In the genomic region with DNA sequence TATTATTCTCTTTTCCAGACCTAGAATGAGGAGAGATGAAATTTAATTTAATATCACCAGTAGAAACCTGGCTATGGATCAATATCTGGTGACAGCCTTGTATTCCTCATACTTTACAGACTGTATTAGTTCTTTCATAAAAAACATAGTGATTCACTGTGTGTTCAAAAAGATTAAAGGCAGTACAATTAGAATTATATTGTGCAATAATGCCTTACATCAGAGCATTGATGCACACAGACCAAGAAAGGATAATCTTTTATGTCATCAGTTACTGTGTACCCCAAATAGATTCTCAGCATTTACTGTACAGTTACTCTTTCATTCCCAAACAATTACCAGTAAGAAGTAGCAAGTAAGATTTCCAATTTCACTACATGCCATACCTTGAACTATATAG, we compare ENCODE assay signal across 21 cellular contexts.
"Had no signal": no experiment of that assay in that cellular context is flagged by ENCODE, and none has a peak within 500 bp of the region (broad histone marks: within the 10 kb centered on the region; RNA-seq: fewer than 3 reads in every experiment).

No MANE protein-coding gene starts in this region.

- DNase-seq: effector CD4-positive, alpha-beta T cell; endodermal cell; heart left ventricle; hippocampal formation; kidney glomerular epithelial cell; mesendoderm; naive B cell; occipital lobe; pancreas; right cardiac atrium; spleen; stimulated activated CD4-positive, alpha-beta T cell treated with anti-CD3 and anti-CD28 coated beads, Interleukin-15, amount 100 ng/mL, for 24 hours; stimulated activated CD4-positive, alpha-beta T cell treated with anti-CD3 and anti-CD28 coated beads, Interleukin-1b, Interleukin-23, amount 100 ng/mL, for 48 hours; stimulated activated CD4-positive, alpha-beta T cell treated with anti-CD3 and anti-CD28 coated beads, Interleukin-4, amount 100 ng/mL, for 24 hours; tibial artery; upper lobe of left lung; uterus had no signal

- ATAC-seq: heart left ventricle; pancreas; right cardiac atrium; stimulated activated memory B cell treated with anti-CD40 and anti-IgM and Interleukin-4, amounts not matched to agents 10 μg/mL and 1 μg/mL and 100 μg/mL, for 72 hours had no signal

- H3K27ac ChIP-seq: coronary artery, heart left ventricle, pancreas, spleen, tibial artery, upper lobe of left lung, uterus had no signal

- H3K9me3 ChIP-seq: heart left ventricle, pancreas, spleen, tibial artery, upper lobe of left lung, uterus had no signal

- H3K27me3 ChIP-seq: heart left ventricle, spleen, tibial artery, upper lobe of left lung, uterus had no signal

- H3K4me3 ChIP-seq: coronary artery, heart left ventricle, pancreas, spleen, tibial artery, upper lobe of left lung, uterus had no signal

- FAIRE-seq: endothelial cell of umbilical vein, frontal cortex, pancreas had no signal

- H3K4me1 ChIP-seq: heart left ventricle, pancreas, spleen, tibial artery, upper lobe of left lung, uterus had no signal

- H3K36me3 ChIP-seq: heart left ventricle, pancreas, spleen, tibial artery, upper lobe of left lung, uterus had no signal
